In genomic region chr2:96907405-96908041, GRCh38 we compare ENCODE assay signal across 1 cellular context.
TF ChIP-seq lines count a peak whose summit lies in the region.

No MANE protein-coding gene starts in this region.

TF ChIP-seq in SK-N-SH, 30 proteins besides CTCF, POLR2A, EP300 and RAD21 (continued from another document):
- TF ChIP-seq FOXM1 (IDR thresholded peaks at IDR 0.05; ENCODE audit: low read depth) (no peak), SMC3 (IDR thresholded peaks at IDR 0.05; ENCODE audit: low read depth, low read length) (peak; percentile 12; the same call in 1 of the 2 replicates), GATA2 (CRISPR knock-in tag; IDR thresholded peaks at IDR 0.05) (no peak), TAF1 (IDR thresholded peaks at IDR 0.05; ENCODE audit: borderline replicate concordance, low read depth, low read length) (no peak)
